ENCODE assay signal across 7 cellular contexts in genomic region chr6:22071655-22072054, GRCh38.
DNase-seq lines count a peak whose midpoint lies in the region; ATAC-seq and TF ChIP-seq lines count a peak whose summit lies in the region.

No MANE protein-coding gene starts in this region.

- H4K5ac ChIP-seq in mesendoderm (ENCODE audit: low read length): no peak overlapping the region

- no peak for ATAC-seq in HG02870 (IDR thresholded peaks at IDR 0.05; ENCODE audit: unreplicated experiment)

- no peak overlapping the region for H2BK5ac ChIP-seq in mesendoderm (ENCODE audit: low read length)

- H3K4me2 ChIP-seq in mesendoderm (ENCODE audit: low read length): no peak overlapping the region

- no peak overlapping the region for H2BK120ac ChIP-seq in mesendoderm (ENCODE audit: low read depth, low read length)

- no peak overlapping the region for H3K9ac ChIP-seq in mesendoderm (ENCODE audit: low read length)

- H3K27me3 Mint-ChIP-seq in type B pancreatic cell: no peaks in the 10 kb centered on the region

- no peak overlapping the region for H2AK5ac ChIP-seq in mesendoderm (ENCODE audit: low read length)

- no peaks in the 10 kb centered on the region for H3K36me3 ChIP-seq in mesendoderm (ENCODE audit: control insufficient read depth, insufficient read depth, low read length)

- WGBS in mesendoderm (ENCODE audit: extremely low coverage, insufficient coverage, low lambda C conversion rate): no CpG with 5 or more reads among the region's 6 CpGs

- H3K27ac ChIP-seq in mesendoderm (ENCODE audit: low read depth, low read length): no peak overlapping the region

- H3K36me3 Mint-ChIP-seq in type B pancreatic cell: peaks cover 34% of the 10 kb centered on the region

- H3K4me1 Mint-ChIP-seq in type B pancreatic cell (ENCODE audit: unreplicated experiment): peaks cover 44% of the 10 kb centered on the region

- no peak overlapping the region for H2BK15ac ChIP-seq in mesendoderm (replicated peaks; ENCODE audit: low read depth)

- DNase-seq in NCI-H1694 treated with DMSO at 0.1 percent for 48 hours (lab: John Stamatoyannopoulos, UW) (peak; percentile 6), epithelial cell of esophagus (ENCODE audit: low read depth) (peak; percentile 19), mesendoderm (peak; percentile 58), type B pancreatic cell (ENCODE audit: extremely low spot score, unreplicated experiment) (no peak), NCI-H1436 (lab: John Stamatoyannopoulos, UW) (no peak)
- DNase-seq in activated effector memory CD4-positive, alpha-beta T cell treated with anti-CD3 and anti-CD28 coated beads, Interleukin-2, amount 50 U/mL, for 16 hours: no peak

- no peak overlapping the region for H3K4me3 ChIP-seq in epithelial cell of esophagus (ENCODE audit: low read length)
- H3K4me3 ChIP-seq in mesendoderm (ENCODE audit: low read length): no peak overlapping the region

- no peak overlapping the region for H3K4ac ChIP-seq in mesendoderm (ENCODE audit: low read depth, low read length)

- H3K79me2 ChIP-seq in mesendoderm (ENCODE audit: control insufficient read depth, insufficient read depth, low read length): no peaks in the 10 kb centered on the region

- H3K79me1 ChIP-seq in mesendoderm (ENCODE audit: low read length): no peaks in the 10 kb centered on the region

- no peaks in the 10 kb centered on the region for H3K4me1 ChIP-seq in mesendoderm (ENCODE audit: control insufficient read depth, low read depth, low read length)

- no peak overlapping the region for H3K18ac ChIP-seq in mesendoderm (ENCODE audit: low read length)

- no peak overlapping the region for H3K56ac ChIP-seq in mesendoderm (ENCODE audit: low read length)

- no peak overlapping the region for H3K23ac ChIP-seq in mesendoderm (ENCODE audit: low read length)

- no peaks in the 10 kb centered on the region for H3K9me3 Mint-ChIP-seq in type B pancreatic cell

- H4K8ac ChIP-seq in mesendoderm (ENCODE audit: low read depth, low read length): no peak overlapping the region

- peak overlapping the region; percentile 67 for H3K4me3 Mint-ChIP-seq in type B pancreatic cell

- no peak for TF ChIP-seq CTCF in epithelial cell of esophagus (IDR thresholded peaks at IDR 0.05; ENCODE audit: insufficient read depth, low read depth, low read length, missing control alignments)
- TF ChIP-seq CTCF in type B pancreatic cell (conservative IDR thresholded peaks at IDR 0.05): no peak

- no peaks in the 10 kb centered on the region for H3K27me3 ChIP-seq in mesendoderm (ENCODE audit: insufficient read depth, low read length, poor library complexity)

- H3K27ac Mint-ChIP-seq in type B pancreatic cell: peak overlapping the region; percentile 69

Comparison
In these comparisons a context has a peak if more than half of its experiments do, and no peak if none do; other contexts are left out.
1. DNase-seq: peak in NCI-H1694 treated with DMSO at 0.1 percent for 48 hours (single experiment), epithelial cell of esophagus (single experiment) and mesendoderm (single experiment); none in type B pancreatic cell (single experiment), activated effector memory CD4-positive, alpha-beta T cell treated with anti-CD3 and anti-CD28 coated beads, Interleukin-2, amount 50 U/mL, for 16 hours (single experiment) and NCI-H1436 (single experiment).